2 cellular contexts compared by ENCODE assay signal in the genomic region with DNA sequence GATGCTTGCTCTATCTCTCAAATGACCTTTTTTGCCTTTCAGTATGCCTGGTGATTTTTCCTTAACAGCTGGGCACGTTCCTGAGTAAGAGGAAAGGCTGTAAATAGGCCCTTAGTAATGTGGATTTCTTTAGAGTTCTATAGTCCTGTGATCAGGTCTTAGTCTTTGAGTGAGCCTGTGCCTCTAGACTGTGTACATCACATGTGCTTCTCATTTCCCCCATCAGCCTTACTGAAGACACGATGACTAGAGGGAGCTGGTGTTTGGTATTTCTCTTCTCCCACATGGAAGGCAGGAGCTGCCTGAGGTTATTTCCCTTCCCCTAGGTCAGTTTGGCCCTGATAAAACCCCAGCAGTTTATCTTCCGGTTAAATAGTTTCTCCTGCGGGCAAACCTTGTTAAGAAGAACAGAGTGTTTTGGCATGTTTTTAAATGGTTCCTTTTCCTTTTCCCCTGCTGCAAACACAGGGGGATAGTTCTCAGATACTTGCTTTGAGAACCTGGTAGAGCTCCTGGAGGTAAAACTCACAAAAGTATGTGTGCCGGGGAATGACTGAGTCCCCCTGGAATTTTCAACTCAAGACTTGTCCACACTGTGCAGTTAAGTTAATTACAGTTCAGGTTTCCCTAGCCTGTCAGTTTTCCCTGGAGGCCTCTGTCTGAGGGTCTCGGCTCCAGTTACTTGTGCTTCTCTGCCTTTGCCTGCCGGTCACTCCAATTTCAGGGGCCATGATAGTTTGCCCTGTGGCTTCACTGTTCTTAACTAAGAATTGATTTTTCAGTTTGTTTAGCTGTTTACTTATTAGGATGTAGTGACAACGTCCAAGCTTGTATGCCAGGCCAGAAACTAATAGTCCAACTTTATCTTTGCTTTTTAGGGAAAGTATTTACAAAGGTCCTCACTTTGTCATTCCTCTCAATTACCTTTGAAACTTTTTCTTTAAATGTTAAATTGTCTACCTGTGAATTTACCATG.
TF ChIP-seq lines count a peak whose summit lies in the region.

No MANE protein-coding gene starts in this region.

TF ChIP-seq in IMR-90, 13 proteins besides CTCF, POLR2A, EP300 and RAD21:
- no peak for TF ChIP-seq RCOR1 (IDR thresholded peaks at IDR 0.05; ENCODE audit: insufficient replicate concordance, low read length)
- no peak for TF ChIP-seq MAZ (IDR thresholded peaks at IDR 0.05; ENCODE audit: borderline replicate concordance, low read depth, low read length)
- TF ChIP-seq CHD1 (IDR thresholded peaks at IDR 0.05; ENCODE audit: low read depth, low read length): no peak
- TF ChIP-seq, protein P1, sequence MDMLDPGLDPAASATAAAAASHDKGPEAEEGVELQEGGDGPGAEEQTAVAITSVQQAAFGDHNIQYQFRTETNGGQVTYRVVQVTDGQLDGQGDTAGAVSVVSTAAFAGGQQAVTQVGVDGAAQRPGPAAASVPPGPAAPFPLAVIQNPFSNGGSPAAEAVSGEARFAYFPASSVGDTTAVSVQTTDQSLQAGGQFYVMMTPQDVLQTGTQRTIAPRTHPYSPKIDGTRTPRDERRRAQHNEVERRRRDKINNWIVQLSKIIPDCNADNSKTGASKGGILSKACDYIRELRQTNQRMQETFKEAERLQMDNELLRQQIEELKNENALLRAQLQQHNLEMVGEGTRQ (IDR thresholded peaks at IDR 0.05; ENCODE audit: low read depth, low read length): no peak
- no peak for TF ChIP-seq MAFK (IDR thresholded peaks at IDR 0.05; ENCODE audit: low read depth, low read length)
- TF ChIP-seq, protein P2, sequence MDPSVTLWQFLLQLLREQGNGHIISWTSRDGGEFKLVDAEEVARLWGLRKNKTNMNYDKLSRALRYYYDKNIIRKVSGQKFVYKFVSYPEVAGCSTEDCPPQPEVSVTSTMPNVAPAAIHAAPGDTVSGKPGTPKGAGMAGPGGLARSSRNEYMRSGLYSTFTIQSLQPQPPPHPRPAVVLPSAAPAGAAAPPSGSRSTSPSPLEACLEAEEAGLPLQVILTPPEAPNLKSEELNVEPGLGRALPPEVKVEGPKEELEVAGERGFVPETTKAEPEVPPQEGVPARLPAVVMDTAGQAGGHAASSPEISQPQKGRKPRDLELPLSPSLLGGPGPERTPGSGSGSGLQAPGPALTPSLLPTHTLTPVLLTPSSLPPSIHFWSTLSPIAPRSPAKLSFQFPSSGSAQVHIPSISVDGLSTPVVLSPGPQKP (IDR thresholded peaks at IDR 0.05; ENCODE audit: borderline replicate concordance, low read depth, low read length): no peak

TF ChIP-seq in liver, 16 proteins besides CTCF, POLR2A, EP300 and RAD21:
- peak; percentile 90 for TF ChIP-seq YY1 (IDR thresholded peaks at IDR 0.05)
- TF ChIP-seq, protein P3, sequence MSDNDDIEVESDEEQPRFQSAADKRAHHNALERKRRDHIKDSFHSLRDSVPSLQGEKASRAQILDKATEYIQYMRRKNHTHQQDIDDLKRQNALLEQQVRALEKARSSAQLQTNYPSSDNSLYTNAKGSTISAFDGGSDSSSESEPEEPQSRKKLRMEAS (IDR thresholded peaks at IDR 0.05): peak; percentile 39
- TF ChIP-seq, protein P4, sequence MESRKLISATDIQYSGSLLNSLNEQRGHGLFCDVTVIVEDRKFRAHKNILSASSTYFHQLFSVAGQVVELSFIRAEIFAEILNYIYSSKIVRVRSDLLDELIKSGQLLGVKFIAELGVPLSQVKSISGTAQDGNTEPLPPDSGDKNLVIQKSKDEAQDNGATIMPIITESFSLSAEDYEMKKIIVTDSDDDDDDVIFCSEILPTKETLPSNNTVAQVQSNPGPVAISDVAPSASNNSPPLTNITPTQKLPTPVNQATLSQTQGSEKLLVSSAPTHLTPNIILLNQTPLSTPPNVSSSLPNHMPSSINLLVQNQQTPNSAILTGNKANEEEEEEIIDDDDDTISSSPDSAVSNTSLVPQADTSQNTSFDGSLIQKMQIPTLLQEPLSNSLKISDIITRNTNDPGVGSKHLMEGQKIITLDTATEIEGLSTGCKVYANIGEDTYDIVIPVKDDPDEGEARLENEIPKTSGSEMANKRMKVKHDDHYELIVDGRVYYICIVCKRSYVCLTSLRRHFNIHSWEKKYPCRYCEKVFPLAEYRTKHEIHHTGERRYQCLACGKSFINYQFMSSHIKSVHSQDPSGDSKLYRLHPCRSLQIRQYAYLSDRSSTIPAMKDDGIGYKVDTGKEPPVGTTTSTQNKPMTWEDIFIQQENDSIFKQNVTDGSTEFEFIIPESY (IDR thresholded peaks at IDR 0.05): peak; percentile 49
- no peak for TF ChIP-seq TAF1 (conservative IDR thresholded peaks at IDR 0.05)
- TF ChIP-seq FOXA2 (IDR thresholded peaks at IDR 0.05): peak; percentile 92
- TF ChIP-seq, protein P5, sequence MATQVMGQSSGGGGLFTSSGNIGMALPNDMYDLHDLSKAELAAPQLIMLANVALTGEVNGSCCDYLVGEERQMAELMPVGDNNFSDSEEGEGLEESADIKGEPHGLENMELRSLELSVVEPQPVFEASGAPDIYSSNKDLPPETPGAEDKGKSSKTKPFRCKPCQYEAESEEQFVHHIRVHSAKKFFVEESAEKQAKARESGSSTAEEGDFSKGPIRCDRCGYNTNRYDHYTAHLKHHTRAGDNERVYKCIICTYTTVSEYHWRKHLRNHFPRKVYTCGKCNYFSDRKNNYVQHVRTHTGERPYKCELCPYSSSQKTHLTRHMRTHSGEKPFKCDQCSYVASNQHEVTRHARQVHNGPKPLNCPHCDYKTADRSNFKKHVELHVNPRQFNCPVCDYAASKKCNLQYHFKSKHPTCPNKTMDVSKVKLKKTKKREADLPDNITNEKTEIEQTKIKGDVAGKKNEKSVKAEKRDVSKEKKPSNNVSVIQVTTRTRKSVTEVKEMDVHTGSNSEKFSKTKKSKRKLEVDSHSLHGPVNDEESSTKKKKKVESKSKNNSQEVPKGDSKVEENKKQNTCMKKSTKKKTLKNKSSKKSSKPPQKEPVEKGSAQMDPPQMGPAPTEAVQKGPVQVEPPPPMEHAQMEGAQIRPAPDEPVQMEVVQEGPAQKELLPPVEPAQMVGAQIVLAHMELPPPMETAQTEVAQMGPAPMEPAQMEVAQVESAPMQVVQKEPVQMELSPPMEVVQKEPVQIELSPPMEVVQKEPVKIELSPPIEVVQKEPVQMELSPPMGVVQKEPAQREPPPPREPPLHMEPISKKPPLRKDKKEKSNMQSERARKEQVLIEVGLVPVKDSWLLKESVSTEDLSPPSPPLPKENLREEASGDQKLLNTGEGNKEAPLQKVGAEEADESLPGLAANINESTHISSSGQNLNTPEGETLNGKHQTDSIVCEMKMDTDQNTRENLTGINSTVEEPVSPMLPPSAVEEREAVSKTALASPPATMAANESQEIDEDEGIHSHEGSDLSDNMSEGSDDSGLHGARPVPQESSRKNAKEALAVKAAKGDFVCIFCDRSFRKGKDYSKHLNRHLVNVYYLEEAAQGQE (IDR thresholded peaks at IDR 0.05): no peak
- TF ChIP-seq RXRA (IDR thresholded peaks at IDR 0.05): peak; percentile 39 to 59
- peak; percentile 60 for TF ChIP-seq HNF4G (IDR thresholded peaks at IDR 0.05)
- TF ChIP-seq, protein P6, sequence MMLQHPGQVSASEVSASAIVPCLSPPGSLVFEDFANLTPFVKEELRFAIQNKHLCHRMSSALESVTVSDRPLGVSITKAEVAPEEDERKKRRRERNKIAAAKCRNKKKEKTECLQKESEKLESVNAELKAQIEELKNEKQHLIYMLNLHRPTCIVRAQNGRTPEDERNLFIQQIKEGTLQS (IDR thresholded peaks at IDR 0.05): no peak
- TF ChIP-seq FOXA1 (IDR thresholded peaks at IDR 0.05): peak; percentile 41
- TF ChIP-seq SP1 (IDR thresholded peaks at IDR 0.05): peak; percentile 40
- TF ChIP-seq HNF4A (conservative IDR thresholded peaks at IDR 0.05): peak; percentile 77 to 83
TF ChIP-seq in liver: peak in this region for 9.
